ENCODE assay signal across 8 cellular contexts in genomic region chr11:111879637-111879960, GRCh38. TPM values are rescaled to one million over a fixed set of nuclear protein-coding genes. Genes with fewer than 3 reads are reported as not detected.
DNase-seq lines count a peak whose midpoint lies in the region; ATAC-seq and TF ChIP-seq lines count a peak whose summit lies in the region.

No MANE protein-coding gene starts in this region.

- no peaks in the 10 kb centered on the region for H3K27me3 ChIP-seq in ACC112 (ENCODE audit: insufficient read depth, low read length)
- H3K27me3 ChIP-seq in body of pancreas, result no peaks in the 10 kb centered on the region
- H3K27me3 ChIP-seq in lower lobe of right lung (ENCODE audit: low read depth), result no peaks in the 10 kb centered on the region
- no peaks in the 10 kb centered on the region for H3K27me3 ChIP-seq in aorta (ENCODE audit: control insufficient read depth in 1 of 2, insufficient read depth in 2 of 2, low read length in 1 of 2)

- WGBS in body of pancreas, 2 donors, result 21 to 22% methylated on average over 6 of the region's 6 CpGs
- WGBS in aorta, 2 donors, result 40 to 42% methylated on average over 6 of the region's 6 CpGs

- peak overlapping the region; percentile 87 for H2AFZ ChIP-seq in ACC112 (ENCODE audit: low read length, unreplicated experiment)

- ATAC-seq in HG02884 (IDR thresholded peaks at IDR 0.05; ENCODE audit: unreplicated experiment) (peak; percentile 4), body of pancreas (no peak), lower lobe of right lung (peak in 1 of 2 donors; percentile 5), aorta (ENCODE audit: low FRiP score) (no peak), GM18519 (IDR thresholded peaks at IDR 0.05; ENCODE audit: low FRiP score, unreplicated experiment) (no peak), HG02798 (IDR thresholded peaks at IDR 0.05; ENCODE audit: poor library complexity, unreplicated experiment) (no peak)

- no peak for TF ChIP-seq CTCF in body of pancreas (IDR thresholded peaks at IDR 0.05)
- no peak for TF ChIP-seq CTCF in lower lobe of right lung (IDR thresholded peaks at IDR 0.05)

- TF ChIP-seq POLR2A in body of pancreas (IDR thresholded peaks at IDR 0.05), result no peak

- peaks cover 7% of the 10 kb centered on the region for H3K4me1 ChIP-seq in ACC112 (ENCODE audit: control insufficient read depth, insufficient read depth, low read length, unreplicated experiment)
- H3K4me1 ChIP-seq in body of pancreas, result peaks cover 9% of the 10 kb centered on the region
- H3K4me1 ChIP-seq in lower lobe of right lung, result peaks cover 17% of the 10 kb centered on the region
- peaks cover 0 to 5% of the 10 kb centered on the region in 2 donors for H3K4me1 ChIP-seq in aorta (ENCODE audit: control insufficient read depth in 1 of 2, insufficient read depth in 2 of 2, low read length in 2 of 2)

- DNase-seq in body of pancreas (no peak), lower lobe of right lung (no peak), aorta (no peak), activated gamma-delta T cell (lab: John Stamatoyannopoulos, UW) (no peak)

- H3K27ac ChIP-seq in ACC112 (ENCODE audit: low read depth, low read length), result peak overlapping the region; percentile 87
- peak overlapping the region; percentile 90 to 97 (median 97) for H3K27ac ChIP-seq in body of pancreas
- peak overlapping the region; percentile 93 for H3K27ac ChIP-seq in lower lobe of right lung
- H3K27ac ChIP-seq in aorta (ENCODE audit: low read depth in 1 of 2, low read length in 2 of 2), result peak overlapping the region; percentile 31 to 81

- H3K36me3 ChIP-seq in ACC112 (ENCODE audit: insufficient read depth, low read length) (no peaks in the 10 kb centered on the region), body of pancreas (replicated peaks in 1 of 2; ENCODE audit: insufficient read depth in 1 of 2, low read depth in 2 of 2) (no peaks in the 10 kb centered on the region), lower lobe of right lung (peaks cover 9% of the 10 kb centered on the region), aorta (ENCODE audit: control insufficient read depth in 1 of 2, insufficient read depth in 2 of 2, low read length in 1 of 2) (no peaks in the 10 kb centered on the region)

- peak overlapping the region; percentile 84 for H3K4me3 ChIP-seq in ACC112 (ENCODE audit: low read depth, low read length)
- peak overlapping the region; percentile 20 to 47 for H3K4me3 ChIP-seq in body of pancreas
- peak overlapping the region; percentile 78 for H3K4me3 ChIP-seq in lower lobe of right lung
- H3K4me3 ChIP-seq in aorta (ENCODE audit: low read length in 2 of 2), result peak overlapping the region; percentile 0 to 42

- H3K79me2 ChIP-seq in ACC112 (ENCODE audit: control insufficient read depth, insufficient read depth, low read length, unreplicated experiment), result no peaks in the 10 kb centered on the region

- intact Hi-C loops in body of pancreas (cut with DNase I) (no loop called here), lower lobe of right lung (cut with DNase I) (no loop called here), aorta (cut with DNase I) (loop anchor here (1.0 to 10.0 kb wide), 7 partner anchors 32 to 195 kb away; partner anchors contain the start of genes NKAPD1 (in 2 of the 2), PIH1D2 (in 2 of the 2), CRYAB (in 1 of the 2) and HSPB2 (in 1 of the 2))

- H3K9me3 ChIP-seq in body of pancreas (no peaks in the 10 kb centered on the region), lower lobe of right lung (no peaks in the 10 kb centered on the region), aorta (ENCODE audit: control insufficient read depth, low read length) (no peaks in the 10 kb centered on the region)

RNA-seq across cellular contexts. Expression of gene CFAP68, which starts 0.3 kb away (rescaled TPM):
- total RNA-seq in body of pancreas (10 to 100 TPM in 1 of 2 donors, 1 to 10 TPM in 1; 7.8 to 31.6 TPM), lower lobe of right lung (16.3 TPM), aorta (10 to 100 TPM in 1 of 2 donors, 1 to 10 TPM in 1; 6.6 to 15.2 TPM)
- 10 to 100 TPM; 11.5 to 22.0 TPM for polyA plus RNA-seq in aorta

RNA-seq across cellular contexts. Expression of gene FDXACB1, which starts 0.6 kb away (rescaled TPM):
- total RNA-seq in body of pancreas, result 1 to 10 TPM in 1 of 2 donors, not detected in 1; 2.1 TPM
- total RNA-seq in lower lobe of right lung, result 2.4 TPM
- 1 to 10 TPM; 1.4 to 1.9 TPM for total RNA-seq in aorta
- 1 to 10 TPM in 1 of 2 donors, under 1 TPM in 1; 0.95 to 1.0 TPM for polyA plus RNA-seq in aorta

RNA-seq across cellular contexts. Expression of gene ALG9, which starts 8.2 kb away (rescaled TPM):
- 10 to 100 TPM; 25.9 to 60.3 TPM for total RNA-seq in body of pancreas
- 25.5 TPM for total RNA-seq in lower lobe of right lung
- 10 to 100 TPM; 25.1 to 27.8 TPM for total RNA-seq in aorta
- 10 to 100 TPM in 1 of 2 donors, 1 to 10 TPM in 1; 6.4 to 31.0 TPM for polyA plus RNA-seq in aorta

RNA-seq across cellular contexts. Expression of gene CRYAB, which starts 32.0 kb away (rescaled TPM):
- total RNA-seq in body of pancreas (10 to 100 TPM; 10.4 to 61.0 TPM), lower lobe of right lung (72.5 TPM), aorta (1,000 to 10,000 TPM in 1 of 2 donors, 100 to 1,000 TPM in 1; 323 to 2,347 TPM)
- 100 to 1,000 TPM; 483 to 702 TPM for polyA plus RNA-seq in aorta

RNA-seq across cellular contexts. Expression of gene HSPB2, which starts 32.9 kb away (rescaled TPM):
- total RNA-seq in body of pancreas (not detected), lower lobe of right lung (6.4 TPM), aorta (10 to 100 TPM; 18.1 to 24.8 TPM)
- 10 to 100 TPM; 13.8 to 60.2 TPM for polyA plus RNA-seq in aorta

Comparison
In these comparisons a context has a peak if more than half of its experiments do, and no peak if none do; other contexts are left out.
1. H3K4me3 ChIP-seq: peak in every context shown above with its lines; median percentile 84 in ACC112; 78 in lower lobe of right lung; 34 in body of pancreas; 21 in aorta.
2. intact Hi-C loops: an anchor here in aorta (1.0 to 10.0 kb wide); none called in body of pancreas and lower lobe of right lung.